Comparison of ENCODE assay signal across 1 cellular context in the genomic region with DNA sequence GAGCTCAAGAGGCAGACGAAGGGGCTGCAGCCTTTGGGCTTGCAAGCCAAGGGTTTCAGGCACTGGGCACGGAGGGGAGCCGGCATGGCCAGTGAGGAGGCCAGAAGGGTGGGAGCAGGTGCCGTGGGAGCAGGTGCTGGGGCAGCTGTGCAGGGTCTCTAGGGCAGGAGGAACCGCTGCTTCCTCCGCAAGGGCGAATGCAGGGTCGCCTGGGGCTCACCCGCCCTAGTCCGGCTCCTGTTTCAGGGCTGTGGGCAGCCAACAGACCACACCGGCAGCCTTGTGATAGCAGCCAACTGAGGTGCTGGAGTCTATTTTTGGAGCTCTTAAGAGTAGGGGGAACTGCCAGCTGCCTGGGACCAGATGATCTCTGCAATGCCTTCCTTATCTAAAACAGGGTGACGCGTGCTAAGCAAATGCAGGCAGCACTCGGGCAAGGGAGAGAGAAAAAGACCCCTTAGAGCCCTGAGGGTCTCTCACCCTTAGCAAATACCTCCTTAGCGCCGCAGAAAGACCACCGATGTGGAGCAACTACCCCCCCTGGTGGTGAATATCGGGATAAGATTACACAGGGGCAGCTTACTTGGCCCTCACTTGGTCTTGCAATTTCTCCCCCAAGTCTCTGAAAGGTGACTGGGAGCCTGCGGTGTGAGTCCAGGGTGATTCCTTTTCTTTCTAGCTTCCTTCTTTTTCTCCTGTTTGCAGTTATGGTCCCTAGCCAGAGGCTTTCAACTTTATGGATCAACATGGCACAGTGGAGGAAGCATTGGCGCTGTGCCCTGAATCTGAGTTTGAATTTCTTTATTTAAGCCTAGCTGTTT.
TF ChIP-seq lines count a peak whose summit lies in the region.

No MANE protein-coding gene starts in this region.

TF ChIP-seq in HCT116, 20 proteins besides CTCF, POLR2A, EP300 and RAD21 (continued from another document):
- TF ChIP-seq ZBTB33 (IDR thresholded peaks at IDR 0.05; ENCODE audit: extremely low read depth, insufficient replicate concordance, low read length) = no peak
- no peak for TF ChIP-seq EGR1 (IDR thresholded peaks at IDR 0.05; ENCODE audit: low read depth)
- TF ChIP-seq ATF3 (IDR thresholded peaks at IDR 0.05) = no peak
- TF ChIP-seq TCF7L2 (IDR thresholded peaks at IDR 0.05; ENCODE audit: borderline replicate concordance, extremely low read depth, insufficient read depth, insufficient read length) = no peak
- no peak for TF ChIP-seq SP1 (IDR thresholded peaks at IDR 0.05; ENCODE audit: low read depth)
- no peak for TF ChIP-seq CBX3 (IDR thresholded peaks at IDR 0.05; ENCODE audit: low read depth)
- TF ChIP-seq SRF (IDR thresholded peaks at IDR 0.05; ENCODE audit: low read depth) = no peak
- no peak for TF ChIP-seq JUND (IDR thresholded peaks at IDR 0.05)
- no peak for TF ChIP-seq YY1 (IDR thresholded peaks at IDR 0.05; ENCODE audit: extremely low read depth, insufficient replicate concordance, low read depth, low read length)
